Comparison of ENCODE assay signal across 10 cellular contexts in the genomic region with DNA sequence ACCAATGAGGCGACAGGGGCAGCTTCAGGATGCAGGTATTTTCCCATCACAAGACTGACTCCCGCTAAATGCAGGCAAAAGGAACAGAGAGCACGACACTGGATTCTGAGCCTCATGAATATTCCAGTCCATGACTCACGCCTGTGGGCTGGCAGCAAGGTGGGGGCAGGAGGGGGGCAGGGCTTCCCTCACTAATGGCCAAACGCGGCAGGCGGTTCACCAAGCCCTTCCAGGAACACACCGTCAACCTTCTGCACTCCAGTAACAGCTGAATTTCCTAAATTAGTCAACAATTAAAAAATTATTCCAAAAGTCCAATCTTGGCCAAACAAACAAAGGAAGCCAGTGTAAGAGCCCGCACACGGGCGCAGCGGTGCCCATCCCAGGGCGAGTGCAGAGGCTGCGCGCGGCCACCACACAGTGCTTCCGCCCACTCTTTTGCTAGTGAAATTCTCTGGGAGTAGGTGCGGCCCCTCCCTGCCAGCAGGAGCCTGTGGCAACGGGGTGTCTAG. TPM values are rescaled to one million over a fixed set of nuclear protein-coding genes. Genes with fewer than 3 reads are reported as not detected.
DNase-seq lines count a peak whose midpoint lies in the region; ATAC-seq and TF ChIP-seq lines count a peak whose summit lies in the region.
"Had no signal": no experiment of that assay in that cellular context is flagged by ENCODE, and none has a peak within 500 bp of the region (broad histone marks: within the 10 kb centered on the region; RNA-seq: fewer than 3 reads in every experiment).

No MANE protein-coding gene starts in this region.

- no peak for TF ChIP-seq CTCF in Peyer's patch (IDR thresholded peaks at IDR 0.05)

- no peak for TF ChIP-seq POLR2A in Peyer's patch (IDR thresholded peaks at IDR 0.05)

- H3K4me3 ChIP-seq in Peyer's patch, result no peak overlapping the region

- DNase-seq in EL (peak; percentile 67), Peyer's patch (peak in 2 of 3 donors; percentile 67 to 77), fibroblast of peridontal ligament (ENCODE audit: extremely low read depth) (peak; percentile 19), nucleus accumbens (lab: John Stamatoyannopoulos, UW) (peak in 50 of 56 donors; percentile 3 to 82 (median 44)), NCI-H128 (lab: John Stamatoyannopoulos, UW; ENCODE audit: unreplicated experiment) (no peak), OCI-M2 (lab: John Stamatoyannopoulos, UW; ENCODE audit: unreplicated experiment) (no peak), SK-N-DZ (ENCODE audit: low spot score) (no peak)

- no peaks in the 10 kb centered on the region for H3K9me3 ChIP-seq in Peyer's patch

- peak overlapping the region in 3 of 4 donors; percentile 15 to 69 (median 50) for H3K27ac ChIP-seq in Peyer's patch

- H3K4me1 ChIP-seq in Peyer's patch, result peaks cover 0 to 62% (median 3%) of the 10 kb centered on the region in 4 donors

- ATAC-seq in GM19328 (IDR thresholded peaks at IDR 0.05; ENCODE audit: unreplicated experiment), result no peak

- no peaks in the 10 kb centered on the region for H3K27me3 ChIP-seq in Peyer's patch

- no peaks in the 10 kb centered on the region for H3K36me3 ChIP-seq in Peyer's patch

RNA-seq across cellular contexts. Expression of a gene that starts 12.5 kb away (rescaled TPM):
- total RNA-seq in Peyer's patch, result 100 to 1,000 TPM in 3 of 4 donors, 1 to 10 TPM in 1; 3.3 to 162 (median 121) TPM
- polyA plus RNA-seq in SK-N-DZ (2014; cell fraction: cytosol; rRNA removed), result 5.6 and 7.6 TPM in 2 replicates
- polyA plus RNA-seq in SK-N-DZ (2014; cell fraction: nucleus; rRNA removed), result 5.1 and 7.4 TPM in 2 replicates
- total RNA-seq: OCI-LY7 had no signal

RNA-seq across cellular contexts. Expression of a gene that starts 29.5 kb away (rescaled TPM):
- not detected for total RNA-seq in Peyer's patch
- not detected in 2 replicates for polyA plus RNA-seq in SK-N-DZ (2014; cell fraction: cytosol; rRNA removed)
- polyA plus RNA-seq in SK-N-DZ (2014; cell fraction: nucleus; rRNA removed), result 0.30 TPM in 1 of 2 replicates, not detected in the other
- total RNA-seq: dermis microvascular lymphatic vessel endothelial cell, OCI-LY7 had no signal

RNA-seq across cellular contexts. Expression of a gene that starts 37.7 kb away (rescaled TPM):
- total RNA-seq in Peyer's patch, result 100 to 1,000 TPM in 1 of 4 donors, 10 to 100 TPM in 3; 26.4 to 109 (median 63.8) TPM
- 56.5 and 61.7 TPM in 2 replicates for polyA plus RNA-seq in SK-N-DZ (2014; cell fraction: cytosol; rRNA removed)
- polyA plus RNA-seq in SK-N-DZ (2014; cell fraction: nucleus; rRNA removed), result 21.2 and 21.5 TPM in 2 replicates

Comparison
In these comparisons a context has a peak if more than half of its experiments do, and no peak if none do; other contexts are left out.
1. DNase-seq: peak in EL (single experiment), Peyer's patch (2 of 3), fibroblast of peridontal ligament (single experiment) and nucleus accumbens (50 of 56); none in NCI-H128 (single experiment), OCI-M2 (single experiment) and SK-N-DZ (single experiment).